Comparison of ENCODE assay signal across 18 cellular contexts in the genomic region with DNA sequence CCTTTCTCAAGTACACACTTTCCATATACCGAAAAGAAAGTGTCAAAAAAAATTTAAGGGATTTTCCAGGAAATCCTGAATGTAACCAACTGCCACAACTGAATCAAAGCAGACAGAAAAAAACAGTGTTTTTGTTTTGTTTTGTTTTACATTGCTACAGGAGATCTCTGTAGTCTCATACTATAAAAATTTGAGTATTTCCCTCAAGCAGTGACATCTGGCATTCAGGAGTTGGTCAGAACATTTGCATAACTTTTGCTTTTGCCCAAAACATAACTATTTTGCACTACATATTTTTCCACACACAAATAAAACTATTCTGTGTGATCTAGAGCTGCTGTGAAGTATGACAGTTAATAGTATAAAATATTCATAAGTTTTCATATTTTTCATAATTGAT.
DNase-seq lines count a peak whose midpoint lies in the region; ATAC-seq, FAIRE-seq and TF ChIP-seq lines count a peak whose summit lies in the region.
"Had no signal": no experiment of that assay in that cellular context is flagged by ENCODE, and none has a peak within 500 bp of the region (broad histone marks: within the 10 kb centered on the region; RNA-seq: fewer than 3 reads in every experiment).

No MANE protein-coding gene starts in this region.

- no peaks in the 10 kb centered on the region for H3K36me3 Mint-ChIP-seq in T-cell
- H3K36me3 Mint-ChIP-seq: CD14-positive monocyte had no signal

- ATAC-seq in T-cell (replicated peaks in 1 of 4), result no peak
- ATAC-seq: HepG2 had no signal

- H3K27me3 Mint-ChIP-seq in T-cell, result peaks cover 0 to 3% of the 10 kb centered on the region in 2 donors

- no peaks in the 10 kb centered on the region for H3K4me1 Mint-ChIP-seq in T-cell
- H3K4me1 Mint-ChIP-seq: CD14-positive monocyte had no signal

- H3K9me2 ChIP-seq in GM23248 (ENCODE audit: insufficient read depth), result no peaks in the 10 kb centered on the region
- H3K9me2 ChIP-seq: SK-N-SH had no signal

- no peak overlapping the region for H3K27ac ChIP-seq in GM23248
- H3K27ac ChIP-seq: Peyer's patch had no signal

- no peaks in the 10 kb centered on the region for H3K9me3 ChIP-seq in GM23248 (ENCODE audit: low read depth)
- H3K9me3 ChIP-seq: Caco-2, Peyer's patch, SK-N-SH had no signal

- H3K36me3 ChIP-seq in GM23248 (ENCODE audit: low read depth), result no peaks in the 10 kb centered on the region
- H3K36me3 ChIP-seq: Peyer's patch had no signal

- no peak overlapping the region for H3K27ac Mint-ChIP-seq in T-cell
- H3K27ac Mint-ChIP-seq: CD14-positive monocyte had no signal

- no peaks in the 10 kb centered on the region for H3F3A ChIP-seq in GM23248 (ENCODE audit: insufficient read depth)

- H3K9ac ChIP-seq in GM23248, result no peak overlapping the region
- H3K9ac ChIP-seq: SK-N-SH had no signal

- H3K9me3 Mint-ChIP-seq in T-cell, result no peaks in the 10 kb centered on the region

- DNase-seq in GM23248, result peak; percentile 32
- DNase-seq in amniotic epithelial cell (ENCODE audit: low read depth), result peak; percentile 35
- DNase-seq in hepatic stellate cell (ENCODE audit: low spot score), result peak; percentile 7
- no peak for DNase-seq in T-cell
- DNase-seq in iPS-NIHi7 (ENCODE audit: extremely low spot score), result no peak
- no peak for DNase-seq in A172 (ENCODE audit: low spot score)
- no peak for DNase-seq in GM12891 (ENCODE audit: insufficient read length, low spot score)
- DNase-seq: Caco-2, NCI-H1417 treated with DMSO at 0.1 percent for 48 hours, NCI-H2029, NCI-H2171 treated with DMSO at 0.1 percent for 48 hours, NCI-H774, Peyer's patch, Right ventricle myocardium superior, SK-N-SH had no signal

- no peak for FAIRE-seq in GM12891 (lab: Jason Lieb, UNC)
- FAIRE-seq: H1, HepG2 had no signal

- 15 to 17% methylated on average over 1 of the region's 1 CpG for WGBS in GM23248 (ENCODE audit: low coverage in 1 of 2, low lambda C conversion rate in 2 of 2, missing lambda C conversion rate in 2 of 2), 2 experiments

- POLR2A ChIA-PET in T-cell (lab: Charles Lee), result no interaction called here

- H3K4me3 Mint-ChIP-seq in T-cell, result no peak overlapping the region
- H3K4me3 Mint-ChIP-seq: CD14-positive monocyte had no signal

- H3K4me3 ChIP-seq in GM23248, result no peak overlapping the region
- H3K4me3 ChIP-seq: Peyer's patch had no signal

- H2AFZ ChIP-seq in GM23248, result no peak overlapping the region

- no peak for TF ChIP-seq POLR2A in GM12891 (IDR thresholded peaks at IDR 0.05; ENCODE audit: low read depth, low read length)

- no peaks in the 10 kb centered on the region for H4K20me1 ChIP-seq in GM23248 (ENCODE audit: insufficient read depth)

- no peaks in the 10 kb centered on the region for H3K79me2 ChIP-seq in GM23248 (ENCODE audit: insufficient read depth)

- CTCF ChIA-PET in T-cell (lab: Charles Lee), result no interaction called here

- no peak overlapping the region for H3K4me2 ChIP-seq in GM23248 (ENCODE audit: unreplicated experiment)
- H3K4me2 ChIP-seq: SK-N-SH had no signal

- no peaks in the 10 kb centered on the region for H3K4me1 ChIP-seq in GM23248 (ENCODE audit: insufficient read depth)
- H3K4me1 ChIP-seq: Caco-2, Peyer's patch had no signal

- in situ Hi-C loops in GM23248 (cut with MboI), result no loop called here

- H3K27me3 ChIP-seq in GM23248 (replicated peaks; ENCODE audit: insufficient read depth), result no peaks in the 10 kb centered on the region
- H3K27me3 ChIP-seq: Peyer's patch had no signal

TF ChIP-seq in GM12891, 5 proteins besides CTCF, POLR2A, EP300 and RAD21:
- TF ChIP-seq TAF1 (IDR thresholded peaks at IDR 0.05; ENCODE audit: low read depth, low read length), result no peak
- no peak for TF ChIP-seq POU2F2 (IDR thresholded peaks at IDR 0.05; ENCODE audit: low read depth, low read length)
- no peak for TF ChIP-seq SPI1 (IDR thresholded peaks at IDR 0.05; ENCODE audit: low read depth, low read length)
- TF ChIP-seq PAX5 (IDR thresholded peaks at IDR 0.05; ENCODE audit: insufficient read depth, low read length, severe bottlenecking), result no peak
- no peak for TF ChIP-seq POLR2AphosphoS5 (IDR thresholded peaks at IDR 0.05; ENCODE audit: low read depth, low read length)

Comparison
In these comparisons a context has a peak if more than half of its experiments do, and no peak if none do; other contexts are left out.
1. DNase-seq: peak in GM23248 (single experiment), amniotic epithelial cell (single experiment) and hepatic stellate cell (single experiment); none in T-cell (0 of 34), iPS-NIHi7 (single experiment), A172 (single experiment) and GM12891 (single experiment).